Comparison of ENCODE assay signal across 8 cellular contexts in the genomic region with DNA sequence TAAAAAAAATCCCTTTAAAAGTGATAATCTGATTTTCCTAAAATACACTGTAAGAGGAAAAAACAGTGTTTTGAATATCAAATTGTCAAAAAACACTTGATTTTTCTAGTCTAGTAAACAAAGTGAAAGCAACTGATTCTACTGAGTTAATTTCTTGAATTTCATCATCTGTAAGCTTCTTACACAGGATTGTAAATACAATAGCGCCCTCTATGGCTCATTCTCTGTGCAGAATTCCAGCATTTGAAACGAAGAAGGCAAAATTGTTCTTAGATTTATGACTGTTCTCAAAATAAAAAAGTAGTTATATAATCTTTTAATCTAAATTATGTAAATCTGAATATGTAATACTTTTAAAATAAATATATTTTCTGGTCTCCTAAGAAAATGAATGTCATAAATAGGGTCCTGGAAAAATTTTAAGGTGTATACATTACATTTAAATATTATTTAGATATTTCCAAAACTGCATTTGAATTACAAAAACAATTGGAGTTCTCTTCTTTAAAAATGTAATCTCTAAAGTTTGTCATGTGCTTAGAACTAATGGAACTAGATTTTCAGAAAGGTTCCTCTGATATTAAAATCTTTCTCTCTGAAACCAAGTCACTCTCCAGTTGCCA.
DNase-seq lines count a peak whose midpoint lies in the region; ATAC-seq and TF ChIP-seq lines count a peak whose summit lies in the region.
"Had no signal": no experiment of that assay in that cellular context is flagged by ENCODE, and none has a peak within 500 bp of the region (broad histone marks: within the 10 kb centered on the region; RNA-seq: fewer than 3 reads in every experiment).

No MANE protein-coding gene starts in this region.

- POLR2A ChIA-PET in GM10248 (lab: Yijun Ruan, JAX) = no interaction called here

- H3K9me3 Mint-ChIP-seq in glutamatergic neuron (ENCODE audit: unreplicated experiment) = no peaks in the 10 kb centered on the region
- H3K9me3 Mint-ChIP-seq in activated T-helper 1 cell treated with anti-CD3 and anti-CD28 coated beads, Interleukin-12 subunit alpha, Interleukin-12 subunit beta, Interleukin-2, Interleukin-4 antibody, amounts not matched to agents 30 ng/mL and 10 ng/mL and 1 ng/mL, durations not matched to agents 14 hours and 24 hours and 36 hours = no peaks in the 10 kb centered on the region
- H3K9me3 Mint-ChIP-seq: activated naive CD8-positive, alpha-beta T cell treated with anti-CD3 and anti-CD28 coated beads, Interleukin-2, amount 10 ng/mL, durations not matched to agents 7 days and 5 days had no signal

- no peaks in the 10 kb centered on the region for H3K27me3 Mint-ChIP-seq in glutamatergic neuron (ENCODE audit: unreplicated experiment)
- H3K27me3 Mint-ChIP-seq in activated T-helper 1 cell treated with anti-CD3 and anti-CD28 coated beads, Interleukin-12 subunit alpha, Interleukin-12 subunit beta, Interleukin-2, Interleukin-4 antibody, amounts not matched to agents 30 ng/mL and 10 ng/mL and 1 ng/mL, durations not matched to agents 14 hours and 24 hours and 36 hours (ENCODE audit: insufficient read depth) = no peaks in the 10 kb centered on the region
- H3K27me3 Mint-ChIP-seq: activated naive CD8-positive, alpha-beta T cell treated with anti-CD3 and anti-CD28 coated beads, Interleukin-2, amount 10 ng/mL, durations not matched to agents 7 days and 5 days had no signal

- H3K36me3 Mint-ChIP-seq in glutamatergic neuron (ENCODE audit: unreplicated experiment) = no peaks in the 10 kb centered on the region
- no peaks in the 10 kb centered on the region for H3K36me3 Mint-ChIP-seq in activated T-helper 1 cell treated with anti-CD3 and anti-CD28 coated beads, Interleukin-12 subunit alpha, Interleukin-12 subunit beta, Interleukin-2, Interleukin-4 antibody, amounts not matched to agents 30 ng/mL and 10 ng/mL and 1 ng/mL, durations not matched to agents 14 hours and 24 hours and 36 hours (ENCODE audit: low read depth)
- H3K36me3 Mint-ChIP-seq: activated naive CD8-positive, alpha-beta T cell treated with anti-CD3 and anti-CD28 coated beads, Interleukin-2, amount 10 ng/mL, durations not matched to agents 7 days and 5 days had no signal

- CTCF ChIA-PET in GM10248 (lab: Yijun Ruan, JAX) = interaction anchor here (1.2 to 6.7 kb wide), 13 partner anchors 8 to 1090 kb away, joined by 3 to 56 read pairs (median 4); no protein-coding TSS in a partner anchor

- no peak overlapping the region for H3K27ac ChIP-seq in VCaP

- H3K4me3 Mint-ChIP-seq in glutamatergic neuron (ENCODE audit: unreplicated experiment) = no peak overlapping the region
- no peak overlapping the region for H3K4me3 Mint-ChIP-seq in activated T-helper 1 cell treated with anti-CD3 and anti-CD28 coated beads, Interleukin-12 subunit alpha, Interleukin-12 subunit beta, Interleukin-2, Interleukin-4 antibody, amounts not matched to agents 30 ng/mL and 10 ng/mL and 1 ng/mL, durations not matched to agents 14 hours and 24 hours and 36 hours
- H3K4me3 Mint-ChIP-seq: activated naive CD8-positive, alpha-beta T cell treated with anti-CD3 and anti-CD28 coated beads, Interleukin-2, amount 10 ng/mL, durations not matched to agents 7 days and 5 days had no signal

- DNase-seq in GM10248 (ENCODE audit: extremely low spot score) = peak; percentile 30
- DNase-seq in NCI-H2107 treated with DMSO at 0.1 percent for 48 hours (lab: John Stamatoyannopoulos, UW; ENCODE audit: unreplicated experiment) = peak; percentile 88
- DNase-seq in glutamatergic neuron = no peak
- peak; percentile 53 for DNase-seq in stromal cell of bone marrow (ENCODE audit: low read depth)
- no peak for DNase-seq in activated T-helper 1 cell treated with anti-CD3 and anti-CD28 coated beads, Interleukin-12 subunit alpha, Interleukin-12 subunit beta, Interleukin-2, Interleukin-4 antibody, amounts not matched to agents 30 ng/mL and 10 ng/mL and 1 ng/mL, durations not matched to agents 14 hours and 24 hours and 36 hours (ENCODE audit: low spot score)
- DNase-seq: activated naive CD8-positive, alpha-beta T cell treated with anti-CD3 and anti-CD28 coated beads, Interleukin-2, amount 10 ng/mL, durations not matched to agents 7 days and 5 days had no signal

- intact Hi-C loops in activated T-helper 1 cell treated with anti-CD3 and anti-CD28 coated beads, Interleukin-12 subunit alpha, Interleukin-12 subunit beta, Interleukin-2, Interleukin-4 antibody, amounts not matched to agents 30 ng/mL and 10 ng/mL and 1 ng/mL, durations not matched to agents 14 hours and 24 hours and 36 hours (cut with micrococcal nuclease) = loop anchor here (1.0 to 5.0 kb wide), 5 partner anchors 561 to 1090 kb away; a partner anchor contains a TSS

- no peak overlapping the region for H3K27ac Mint-ChIP-seq in glutamatergic neuron (ENCODE audit: unreplicated experiment)
- H3K27ac Mint-ChIP-seq in activated T-helper 1 cell treated with anti-CD3 and anti-CD28 coated beads, Interleukin-12 subunit alpha, Interleukin-12 subunit beta, Interleukin-2, Interleukin-4 antibody, amounts not matched to agents 30 ng/mL and 10 ng/mL and 1 ng/mL, durations not matched to agents 14 hours and 24 hours and 36 hours = no peak overlapping the region
- H3K27ac Mint-ChIP-seq: activated naive CD8-positive, alpha-beta T cell treated with anti-CD3 and anti-CD28 coated beads, Interleukin-2, amount 10 ng/mL, durations not matched to agents 7 days and 5 days had no signal

- peak; percentile 79 for TF ChIP-seq CTCF in GM10248 (IDR thresholded peaks at IDR 0.05; ENCODE audit: control extremely low read depth, extremely low read depth, low read depth, missing control alignments)
- peak; percentile 85 for TF ChIP-seq CTCF in VCaP (conservative IDR thresholded peaks at IDR 0.05)
- peak; percentile 83 for TF ChIP-seq CTCF in glutamatergic neuron (IDR thresholded peaks at IDR 0.05; ENCODE audit: partially characterized antibody, unreplicated experiment)

- no peaks in the 10 kb centered on the region for H3K4me1 Mint-ChIP-seq in glutamatergic neuron (ENCODE audit: low read depth, unreplicated experiment)
- no peaks in the 10 kb centered on the region for H3K4me1 Mint-ChIP-seq in activated T-helper 1 cell treated with anti-CD3 and anti-CD28 coated beads, Interleukin-12 subunit alpha, Interleukin-12 subunit beta, Interleukin-2, Interleukin-4 antibody, amounts not matched to agents 30 ng/mL and 10 ng/mL and 1 ng/mL, durations not matched to agents 14 hours and 24 hours and 36 hours (ENCODE audit: low read depth)
- H3K4me1 Mint-ChIP-seq: activated naive CD8-positive, alpha-beta T cell treated with anti-CD3 and anti-CD28 coated beads, Interleukin-2, amount 10 ng/mL, durations not matched to agents 7 days and 5 days had no signal

- ATAC-seq in HG02884 (IDR thresholded peaks at IDR 0.05; ENCODE audit: unreplicated experiment) = peak; percentile 56

Comparison
In these comparisons a context has a peak if more than half of its experiments do, and no peak if none do; other contexts are left out.
1. DNase-seq: peak in GM10248 (single experiment), NCI-H2107 treated with DMSO at 0.1 percent for 48 hours (single experiment) and stromal cell of bone marrow (single experiment); none in glutamatergic neuron (single experiment) and activated T-helper 1 cell treated with anti-CD3 and anti-CD28 coated beads, Interleukin-12 subunit alpha, Interleukin-12 subunit beta, Interleukin-2, Interleukin-4 antibody, amounts not matched to agents 30 ng/mL and 10 ng/mL and 1 ng/mL, durations not matched to agents 14 hours and 24 hours and 36 hours (single experiment).
2. Peak in every context shown above with its lines, with median percentiles within 50 percentile points of each other: CTCF ChIP-seq.